Comparison of ENCODE assay signal across 10 cellular contexts in genomic region chrX:48736303-48736702, GRCh38. TPM values are rescaled to one million over a fixed set of nuclear protein-coding genes. Genes with fewer than 3 reads are reported as not detected.
DNase-seq lines count a peak whose midpoint lies in the region; ATAC-seq, FAIRE-seq and TF ChIP-seq lines count a peak whose summit lies in the region.
"Had no signal": no experiment of that assay in that cellular context is flagged by ENCODE, and none has a peak within 500 bp of the region (broad histone marks: within the 10 kb centered on the region; RNA-seq: fewer than 3 reads in every experiment).

No MANE protein-coding gene starts in this region.

- peak overlapping the region; percentile 59 to 83 for H4K8ac ChIP-seq in IMR-90 (ENCODE audit: low read depth in 2 of 2, low read length in 2 of 2)

- peak overlapping the region; percentile 29 for H3K27ac ChIP-seq in CD4-positive, alpha-beta T cell (ENCODE audit: low read depth, low read length)
- H3K27ac ChIP-seq in IMR-90 (ENCODE audit: insufficient read depth, low read length), result no peak overlapping the region
- no peak overlapping the region for H3K27ac ChIP-seq in astrocyte (ENCODE audit: low read depth, low read length)
- H3K27ac ChIP-seq in esophagus muscularis mucosa (replicated peaks in 1 of 4), result no peak overlapping the region

- H2AFZ ChIP-seq in IMR-90 (replicated peaks; ENCODE audit: low read length, poor library complexity), result peak overlapping the region; percentile 65
- peak overlapping the region; percentile 56 for H2AFZ ChIP-seq in astrocyte (ENCODE audit: low read depth, low read length)

- POLR2A ChIA-PET in CD4-positive, alpha-beta T cell (lab: Charles Lee), result interaction anchor here (1.2 to 2.8 kb wide), 14 partner anchors 8 to 266 kb away, joined by 4 to 53 read pairs (median 14); partner anchors contain the start of genes GRIPAP1, HDAC6, OTUD5 and PQBP1
- POLR2A ChIA-PET in IMR-90 (lab: Charles Lee; ENCODE audit: unreplicated experiment), result interaction anchor here (0.6 kb wide), 1 partner anchor 138 kb away, joined by 3 read pairs; no protein-coding TSS in a partner anchor

- H3K4me1 ChIP-seq in IMR-90 (ENCODE audit: control insufficient read depth, insufficient read depth, low read length) (no peaks in the 10 kb centered on the region), astrocyte (ENCODE audit: insufficient read depth, low read length) (peaks cover 3% of the 10 kb centered on the region), esophagus muscularis mucosa (peaks cover 0 to 7% (median 4%) of the 10 kb centered on the region in 4 donors)

- no peaks in the 10 kb centered on the region for H3K79me2 ChIP-seq in astrocyte (ENCODE audit: insufficient read depth, low read length)

- H4K20me1 ChIP-seq in IMR-90 (ENCODE audit: insufficient read depth, low read length), result no peaks in the 10 kb centered on the region
- no peaks in the 10 kb centered on the region for H4K20me1 ChIP-seq in astrocyte (ENCODE audit: insufficient read depth, low read length)

- H3K9me3 ChIP-seq in CD4-positive, alpha-beta T cell (ENCODE audit: control insufficient read depth, low read length), result no peaks in the 10 kb centered on the region
- H3K9me3 ChIP-seq in IMR-90 (ENCODE audit: control insufficient read depth, insufficient read depth, low read length) (no peaks in the 10 kb centered on the region), astrocyte (ENCODE audit: insufficient read depth, low read depth, low read length) (no peaks in the 10 kb centered on the region), esophagus muscularis mucosa (no peaks in the 10 kb centered on the region)
- H3K9me3 ChIP-seq: tibial nerve had no signal

- TF ChIP-seq CTCF in CD4-positive, alpha-beta T cell (IDR thresholded peaks at IDR 0.05), result no peak
- no peak for TF ChIP-seq CTCF in IMR-90 (conservative IDR thresholded peaks at IDR 0.05; ENCODE audit: low read depth, low read length)
- no peak for TF ChIP-seq CTCF in astrocyte (IDR thresholded peaks at IDR 0.05; ENCODE audit: insufficient read depth, low read depth, low read length)
- TF ChIP-seq CTCF in natural killer cell (IDR thresholded peaks at IDR 0.05), result no peak
- no peak for TF ChIP-seq CTCF in esophagus muscularis mucosa (IDR thresholded peaks at IDR 0.05)

- 0 out of 2 replicates have a peak, but pooled peaks cover 3% of the 10 kb centered on the region for H3K9me1 ChIP-seq in IMR-90 (ENCODE audit: insufficient read depth, low read length)

- peak; percentile 16 for ATAC-seq in CD4-positive, alpha-beta T cell (ENCODE audit: poor library complexity)
- ATAC-seq in IMR-90 (ENCODE audit: low read depth) (no peak), natural killer cell (no peak)

- no peak overlapping the region for H2BK120ac ChIP-seq in IMR-90 (ENCODE audit: low read depth, low read length)

- H3K36me3 Mint-ChIP-seq in CD4-positive, alpha-beta T cell (ENCODE audit: low read depth), result peaks cover 4% of the 10 kb centered on the region
- no peaks in the 10 kb centered on the region for H3K36me3 Mint-ChIP-seq in astrocyte (ENCODE audit: low read depth, unreplicated experiment)
- H3K36me3 Mint-ChIP-seq in natural killer cell, result no peaks in the 10 kb centered on the region

- BruUV-seq in IMR-90 (replicated peaks; lab: Mats Ljungman, UMichigan), result no TSS peak

- no peak overlapping the region for H2BK20ac ChIP-seq in IMR-90 (ENCODE audit: low read depth, low read length)

- TF ChIP-seq RAD21 in IMR-90 (IDR thresholded peaks at IDR 0.05; ENCODE audit: low read length), result no peak

- no peak overlapping the region for H3K9ac ChIP-seq in IMR-90 (ENCODE audit: low read depth, low read length)
- H3K9ac ChIP-seq in astrocyte (ENCODE audit: low read length), result peak overlapping the region; percentile 89

- no peak for DNase-seq in CD4-positive, alpha-beta T cell
- DNase-seq in IMR-90 (no peak), astrocyte (ENCODE audit: low read depth) (no peak), natural killer cell (no peak), esophagus muscularis mucosa (ENCODE audit: extremely low spot score) (no peak), amniotic stem cell (lab: John Stamatoyannopoulos, UW) (no peak), DMS114 treated with DMSO at 0.1 percent for 48 hours (lab: John Stamatoyannopoulos, UW; ENCODE audit: unreplicated experiment) (no peak), GF-D8 (lab: John Stamatoyannopoulos, UW) (no peak)

- H3K36me3 ChIP-seq in IMR-90 (ENCODE audit: control insufficient read depth, insufficient read depth, low read length), result no peaks in the 10 kb centered on the region
- no peaks in the 10 kb centered on the region for H3K36me3 ChIP-seq in astrocyte (ENCODE audit: insufficient read depth, low read length)
- H3K36me3 ChIP-seq in esophagus muscularis mucosa, result no peaks in the 10 kb centered on the region
- H3K36me3 ChIP-seq: tibial nerve had no signal

- no peak overlapping the region for H3K4me3 ChIP-seq in IMR-90 (ENCODE audit: insufficient read depth, low read depth, low read length)
- H3K4me3 ChIP-seq in astrocyte (ENCODE audit: insufficient read depth, low read depth, low read length), result no peak overlapping the region
- H3K4me3 ChIP-seq in esophagus muscularis mucosa, result peak overlapping the region in 1 of 4 donors; percentile 57

- no peaks in the 10 kb centered on the region for H3K9me3 Mint-ChIP-seq in CD4-positive, alpha-beta T cell
- H3K9me3 Mint-ChIP-seq in astrocyte (ENCODE audit: unreplicated experiment) (no peaks in the 10 kb centered on the region), natural killer cell (no peaks in the 10 kb centered on the region)

- intact Hi-C loops in CD4-positive, alpha-beta T cell (cut with DNase I, micrococcal nuclease), result loop anchor here (1.0 to 10.0 kb wide), 6 partner anchors 40 to 218 kb away; partner anchors contain the start of genes SUV39H1 (in 2 of the 2), OTUD5 (in 1 of the 2), PIM2 (in 1 of the 2) and PQBP1 (in 1 of the 2)
- intact Hi-C loops in IMR-90 (cut with micrococcal nuclease) (no loop called here), natural killer cell (cut with micrococcal nuclease) (loop anchor here (2.0 kb wide), 2 partner anchors 24 to 40 kb away; partner anchors contain the start of gene SUV39H1), esophagus muscularis mucosa (cut with DNase I) (loop anchor here (2.0 kb wide), 1 partner anchor 66 kb away; the partner anchor contains the start of gene HDAC6)

- no peaks in the 10 kb centered on the region for H3K79me1 ChIP-seq in IMR-90 (ENCODE audit: low read depth in 1 of 2, low read length in 2 of 2)

- in situ Hi-C loops in IMR-90 (cut with MboI; ENCODE audit: low sequenced_read_pairs), result no loop called here

- H3K56ac ChIP-seq in IMR-90 (ENCODE audit: extremely low read depth, insufficient read depth, low read length), result no peak overlapping the region

- H2BK5ac ChIP-seq in IMR-90 (ENCODE audit: low read depth, low read length, poor library complexity, severe bottlenecking), result no peak overlapping the region

- CTCF ChIA-PET in CD4-positive, alpha-beta T cell (lab: Charles Lee), result interaction anchor here (1.1 to 1.4 kb wide), 2 partner anchors 19 to 88 kb away, joined by 3 to 4 read pairs; no protein-coding TSS in a partner anchor
- CTCF ChIA-PET in IMR-90 (lab: Yijun Ruan, JAX), result interaction anchor here (0.6 kb wide), 1 partner anchor 1846 kb away, joined by 3 read pairs; no protein-coding TSS in a partner anchor

- no peak overlapping the region for H3K18ac ChIP-seq in IMR-90 (ENCODE audit: low read depth, low read length)

- no peak overlapping the region for H4K91ac ChIP-seq in IMR-90 (ENCODE audit: insufficient read depth, low read depth, low read length)

- H3K14ac ChIP-seq in IMR-90 (replicated peaks; ENCODE audit: low read depth, low read length), result no peak overlapping the region

- TF ChIP-seq POLR2A in IMR-90 (IDR thresholded peaks at IDR 0.05; ENCODE audit: low read depth, low read length) (no peak), esophagus muscularis mucosa (IDR thresholded peaks at IDR 0.05; ENCODE audit: low read depth) (no peak)

- H4K5ac ChIP-seq in IMR-90 (ENCODE audit: low read depth, low read length), result peak overlapping the region; percentile 75

- TF ChIP-seq EP300 in esophagus muscularis mucosa (IDR thresholded peaks at IDR 0.05), result no peak

- H2BK15ac ChIP-seq in IMR-90 (ENCODE audit: low read depth, low read length), result no peak overlapping the region

- H3K4me2 ChIP-seq in IMR-90 (ENCODE audit: low read depth, low read length), result peak overlapping the region; percentile 42; the same call in 1 of the 2 replicates
- peak overlapping the region; percentile 85 for H3K4me2 ChIP-seq in astrocyte (ENCODE audit: low read length)

- dilution Hi-C loops in IMR-90 (cut with HindIII; ENCODE audit: low sequenced_read_pairs, unreplicated experiment), result no loop called here

- no CpG with 5 or more reads among the region's 1 CpG for WGBS in IMR-90 (ENCODE audit: extremely low coverage in 2 of 2, insufficient read length in 1 of 2), 2 experiments
- WGBS in esophagus muscularis mucosa, result 84% methylated on average over 1 of the region's 1 CpG

- H3K4ac ChIP-seq in IMR-90 (ENCODE audit: low read depth, low read length), result no peak overlapping the region

- H3K27me3 ChIP-seq in CD4-positive, alpha-beta T cell (ENCODE audit: control insufficient read depth, insufficient read depth, low read length), result no peaks in the 10 kb centered on the region
- H3K27me3 ChIP-seq in IMR-90 (ENCODE audit: control insufficient read depth, insufficient read depth, low read length), result no peaks in the 10 kb centered on the region
- H3K27me3 ChIP-seq in astrocyte (ENCODE audit: insufficient read depth, low read length), result no peaks in the 10 kb centered on the region
- no peaks in the 10 kb centered on the region for H3K27me3 ChIP-seq in esophagus muscularis mucosa
- H3K27me3 ChIP-seq: tibial nerve had no signal

- H3K23ac ChIP-seq in IMR-90 (ENCODE audit: low read depth, low read length), result no peak overlapping the region

- no peak overlapping the region for H2AK9ac ChIP-seq in IMR-90 (replicated peaks; ENCODE audit: low read depth, low read length, poor library complexity)

- peaks cover 24% of the 10 kb centered on the region for H3K4me1 Mint-ChIP-seq in CD4-positive, alpha-beta T cell (ENCODE audit: low read depth)
- H3K4me1 Mint-ChIP-seq in astrocyte (ENCODE audit: low read depth, unreplicated experiment), result peaks cover 3% of the 10 kb centered on the region
- peaks cover 13 to 28% of the 10 kb centered on the region in 2 donors for H3K4me1 Mint-ChIP-seq in natural killer cell

- peak overlapping the region; percentile 92 for H3K4me3 Mint-ChIP-seq in CD4-positive, alpha-beta T cell
- H3K4me3 Mint-ChIP-seq in astrocyte (ENCODE audit: unreplicated experiment) (peak overlapping the region; percentile 86), natural killer cell (peak overlapping the region; percentile 30)

- FAIRE-seq in astrocyte (lab: Jason Lieb, UNC), result no peak

- no peaks in the 10 kb centered on the region for H3K27me3 Mint-ChIP-seq in CD4-positive, alpha-beta T cell
- no peaks in the 10 kb centered on the region for H3K27me3 Mint-ChIP-seq in astrocyte (ENCODE audit: low read depth, unreplicated experiment)
- no peaks in the 10 kb centered on the region for H3K27me3 Mint-ChIP-seq in natural killer cell (ENCODE audit: low read depth in 2 of 2)

- H3K27ac Mint-ChIP-seq in CD4-positive, alpha-beta T cell, result peak overlapping the region; percentile 96
- H3K27ac Mint-ChIP-seq in astrocyte (ENCODE audit: unreplicated experiment) (peak overlapping the region; percentile 29), natural killer cell (peak overlapping the region; percentile 90 to 96)

- no peak overlapping the region for H2AK5ac ChIP-seq in IMR-90 (ENCODE audit: low read depth, low read length)

RNA-seq across cellular contexts. Expression of gene GLOD5, which starts 25.2 kb away (rescaled TPM):
- total RNA-seq in CD4-positive, alpha-beta T cell, result not detected
- total RNA-seq in IMR-90 (2012; rRNA removed) (not detected in 2 replicates), astrocyte (not detected in 2 replicates), natural killer cell (not detected), esophagus muscularis mucosa (not detected)
- polyA plus RNA-seq in IMR-90 (2012; rRNA removed), result not detected in 2 replicates
- polyA plus RNA-seq in IMR-90 (2012; cell fraction: cytosol; rRNA removed), result not detected in 2 replicates
- not detected in 2 replicates for polyA plus RNA-seq in IMR-90 (2012; cell fraction: nucleus; rRNA removed; ENCODE audit: low replicate concordance)
- total RNA-seq: Right ventricle myocardium inferior, tibial nerve had no signal

RNA-seq across cellular contexts. Expression of gene SUV39H1, which starts 39.8 kb away (rescaled TPM):
- 1 to 10 TPM; 7.7 to 8.4 TPM for total RNA-seq in CD4-positive, alpha-beta T cell
- 6.6 and 7.2 TPM in 2 replicates for total RNA-seq in IMR-90 (2012; rRNA removed)
- 8.6 and 9.9 TPM in 2 replicates for polyA plus RNA-seq in IMR-90 (2012; rRNA removed)
- 6.6 and 7.1 TPM in 2 replicates for polyA plus RNA-seq in IMR-90 (2012; cell fraction: cytosol; rRNA removed)
- 9.5 and 19.5 TPM in 2 replicates for polyA plus RNA-seq in IMR-90 (2012; cell fraction: nucleus; rRNA removed; ENCODE audit: low replicate concordance)
- total RNA-seq in astrocyte, result 3.5 and 4.9 TPM in 2 replicates
- total RNA-seq in natural killer cell, result 10 to 100 TPM in 2 of 3 donors, 1 to 10 TPM in 1; 9.2 to 11.6 (median 11.0) TPM
- total RNA-seq in esophagus muscularis mucosa, result 1 to 10 TPM; 2.5 to 4.5 (median 4.3) TPM

RNA-seq across cellular contexts. Expression of gene GATA1, which starts 50.1 kb away (rescaled TPM):
- total RNA-seq in CD4-positive, alpha-beta T cell, result not detected
- total RNA-seq in IMR-90 (2012; rRNA removed) (not detected in 2 replicates), astrocyte (not detected in 2 replicates), natural killer cell (1 to 10 TPM in 1 of 3 donors, under 1 TPM in 2; 0.41 to 3.0 (median 0.49) TPM), esophagus muscularis mucosa (under 1 TPM in 1 of 4 donors, not detected in 3; 0.50 TPM)
- not detected in 2 replicates for polyA plus RNA-seq in IMR-90 (2012; rRNA removed)
- polyA plus RNA-seq in IMR-90 (2012; cell fraction: cytosol; rRNA removed), result not detected in 2 replicates
- not detected in 2 replicates for polyA plus RNA-seq in IMR-90 (2012; cell fraction: nucleus; rRNA removed; ENCODE audit: low replicate concordance)

RNA-seq across cellular contexts. Expression of gene WAS, which starts 52.7 kb away (rescaled TPM):
- total RNA-seq in CD4-positive, alpha-beta T cell, result 10 to 100 TPM; 63.7 to 67.4 TPM
- not detected in 2 replicates for total RNA-seq in IMR-90 (2012; rRNA removed)
- polyA plus RNA-seq in IMR-90 (2012; rRNA removed), result 0.09 and 0.14 TPM in 2 replicates
- polyA plus RNA-seq in IMR-90 (2012; cell fraction: cytosol; rRNA removed), result 0.11 and 0.14 TPM in 2 replicates
- 0.74 and 1.1 TPM in 2 replicates for polyA plus RNA-seq in IMR-90 (2012; cell fraction: nucleus; rRNA removed; ENCODE audit: low replicate concordance)
- total RNA-seq in astrocyte, result 0.75 and 1.1 TPM in 2 replicates
- total RNA-seq in natural killer cell, result 100 to 1,000 TPM; 136 to 149 (median 141) TPM
- total RNA-seq in esophagus muscularis mucosa, result 1 to 10 TPM; 3.2 to 9.9 (median 7.5) TPM

Comparison
In these comparisons a context has a peak if more than half of its experiments do, and no peak if none do; other contexts are left out.
1. H3K27ac Mint-ChIP-seq: peak in every context shown above with its lines; median percentile 96 in CD4-positive, alpha-beta T cell; 93 in natural killer cell; 29 in astrocyte.
2. H3K4me3 Mint-ChIP-seq: peak in every context shown above with its lines; median percentile 92 in CD4-positive, alpha-beta T cell; 86 in astrocyte; 30 in natural killer cell.